2 cellular contexts compared by ENCODE assay signal in the genomic region with DNA sequence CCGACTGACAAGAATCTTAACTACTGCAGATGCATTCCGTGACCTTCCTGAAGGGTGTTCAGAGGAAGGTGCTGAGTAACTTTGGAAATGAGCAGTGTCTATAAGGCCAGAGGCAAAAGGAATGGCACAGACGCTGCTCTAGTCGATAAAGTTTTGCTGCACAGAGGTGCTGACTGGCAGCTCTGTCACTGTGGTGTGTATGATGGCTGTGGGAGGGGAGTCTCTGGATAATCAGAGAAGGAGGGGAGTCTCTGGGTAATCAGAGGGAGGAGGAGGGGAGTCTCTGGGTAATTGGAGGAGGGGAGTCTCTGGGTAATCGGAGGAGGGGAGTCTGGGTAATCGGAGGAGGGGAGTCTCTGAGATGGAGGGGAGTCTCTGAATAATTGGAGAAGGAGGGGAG.
TF ChIP-seq lines count a peak whose summit lies in the region.

No MANE protein-coding gene starts in this region.

TF ChIP-seq in K562, 482 proteins besides CTCF, POLR2A, EP300 and RAD21:
- TF ChIP-seq, protein P1, sequence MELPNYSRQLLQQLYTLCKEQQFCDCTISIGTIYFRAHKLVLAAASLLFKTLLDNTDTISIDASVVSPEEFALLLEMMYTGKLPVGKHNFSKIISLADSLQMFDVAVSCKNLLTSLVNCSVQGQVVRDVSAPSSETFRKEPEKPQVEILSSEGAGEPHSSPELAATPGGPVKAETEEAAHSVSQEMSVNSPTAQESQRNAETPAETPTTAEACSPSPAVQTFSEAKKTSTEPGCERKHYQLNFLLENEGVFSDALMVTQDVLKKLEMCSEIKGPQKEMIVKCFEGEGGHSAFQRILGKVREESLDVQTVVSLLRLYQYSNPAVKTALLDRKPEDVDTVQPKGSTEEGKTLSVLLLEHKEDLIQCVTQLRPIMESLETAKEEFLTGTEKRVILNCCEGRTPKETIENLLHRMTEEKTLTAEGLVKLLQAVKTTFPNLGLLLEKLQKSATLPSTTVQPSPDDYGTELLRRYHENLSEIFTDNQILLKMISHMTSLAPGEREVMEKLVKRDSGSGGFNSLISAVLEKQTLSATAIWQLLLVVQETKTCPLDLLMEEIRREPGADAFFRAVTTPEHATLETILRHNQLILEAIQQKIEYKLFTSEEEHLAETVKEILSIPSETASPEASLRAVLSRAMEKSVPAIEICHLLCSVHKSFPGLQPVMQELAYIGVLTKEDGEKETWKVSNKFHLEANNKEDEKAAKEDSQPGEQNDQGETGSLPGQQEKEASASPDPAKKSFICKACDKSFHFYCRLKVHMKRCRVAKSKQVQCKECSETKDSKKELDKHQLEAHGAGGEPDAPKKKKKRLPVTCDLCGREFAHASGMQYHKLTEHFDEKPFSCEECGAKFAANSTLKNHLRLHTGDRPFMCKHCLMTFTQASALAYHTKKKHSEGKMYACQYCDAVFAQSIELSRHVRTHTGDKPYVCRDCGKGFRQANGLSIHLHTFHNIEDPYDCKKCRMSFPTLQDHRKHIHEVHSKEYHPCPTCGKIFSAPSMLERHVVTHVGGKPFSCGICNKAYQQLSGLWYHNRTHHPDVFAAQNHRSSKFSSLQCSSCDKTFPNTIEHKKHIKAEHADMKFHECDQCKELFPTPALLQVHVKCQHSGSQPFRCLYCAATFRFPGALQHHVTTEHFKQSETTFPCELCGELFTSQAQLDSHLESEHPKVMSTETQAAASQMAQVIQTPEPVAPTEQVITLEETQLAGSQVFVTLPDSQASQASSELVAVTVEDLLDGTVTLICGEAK (IDR thresholded peaks at IDR 0.05): peak; percentile 91
- TF ChIP-seq, protein P1 (CRISPR knock-in tag; IDR thresholded peaks at IDR 0.05): peak; percentile 93
- TF ChIP-seq TFAM (CRISPR knock-in tag; conservative IDR thresholded peaks at IDR 0.05) (no peak), ZNF121 (CRISPR knock-in tag; conservative IDR thresholded peaks at IDR 0.05) (no peak), WHSC1 (IDR thresholded peaks at IDR 0.05; ENCODE audit: low read length) (no peak), JUNB (CRISPR knock-in tag; conservative IDR thresholded peaks at IDR 0.05) (no peak), CHD4 (IDR thresholded peaks at IDR 0.05; ENCODE audit: insufficient read depth, insufficient replicate concordance, low read depth, low read length, poor library complexity, severe bottlenecking) (no peak)
- TF ChIP-seq, protein P2, sequence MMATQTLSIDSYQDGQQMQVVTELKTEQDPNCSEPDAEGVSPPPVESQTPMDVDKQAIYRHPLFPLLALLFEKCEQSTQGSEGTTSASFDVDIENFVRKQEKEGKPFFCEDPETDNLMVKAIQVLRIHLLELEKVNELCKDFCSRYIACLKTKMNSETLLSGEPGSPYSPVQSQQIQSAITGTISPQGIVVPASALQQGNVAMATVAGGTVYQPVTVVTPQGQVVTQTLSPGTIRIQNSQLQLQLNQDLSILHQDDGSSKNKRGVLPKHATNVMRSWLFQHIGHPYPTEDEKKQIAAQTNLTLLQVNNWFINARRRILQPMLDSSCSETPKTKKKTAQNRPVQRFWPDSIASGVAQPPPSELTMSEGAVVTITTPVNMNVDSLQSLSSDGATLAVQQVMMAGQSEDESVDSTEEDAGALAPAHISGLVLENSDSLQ (IDR thresholded peaks at IDR 0.05): peak; percentile 70

TF ChIP-seq in SK-N-SH treated with all-trans-retinoic acid at 6 μM for 48 hours, 23 proteins besides CTCF, POLR2A, EP300 and RAD21:
- TF ChIP-seq, protein P3, sequence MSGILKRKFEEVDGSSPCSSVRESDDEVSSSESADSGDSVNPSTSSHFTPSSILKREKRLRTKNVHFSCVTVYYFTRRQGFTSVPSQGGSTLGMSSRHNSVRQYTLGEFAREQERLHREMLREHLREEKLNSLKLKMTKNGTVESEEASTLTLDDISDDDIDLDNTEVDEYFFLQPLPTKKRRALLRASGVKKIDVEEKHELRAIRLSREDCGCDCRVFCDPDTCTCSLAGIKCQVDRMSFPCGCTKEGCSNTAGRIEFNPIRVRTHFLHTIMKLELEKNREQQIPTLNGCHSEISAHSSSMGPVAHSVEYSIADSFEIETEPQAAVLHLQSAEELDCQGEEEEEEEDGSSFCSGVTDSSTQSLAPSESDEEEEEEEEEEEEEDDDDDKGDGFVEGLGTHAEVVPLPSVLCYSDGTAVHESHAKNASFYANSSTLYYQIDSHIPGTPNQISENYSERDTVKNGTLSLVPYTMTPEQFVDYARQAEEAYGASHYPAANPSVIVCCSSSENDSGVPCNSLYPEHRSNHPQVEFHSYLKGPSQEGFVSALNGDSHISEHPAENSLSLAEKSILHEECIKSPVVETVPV (CRISPR knock-in tag; IDR thresholded peaks at IDR 0.05): no peak
- no peak for TF ChIP-seq ZC3H10 (CRISPR knock-in tag; IDR thresholded peaks at IDR 0.05)
- TF ChIP-seq ESRRG (CRISPR knock-in tag; IDR thresholded peaks at IDR 0.05): no peak
- TF ChIP-seq ZNF70 (CRISPR knock-in tag; IDR thresholded peaks at IDR 0.05): no peak
- TF ChIP-seq SNAI2 (CRISPR knock-in tag; IDR thresholded peaks at IDR 0.05): no peak
- TF ChIP-seq ZNF8 (CRISPR knock-in tag; IDR thresholded peaks at IDR 0.05): no peak
